In genomic region chr1:23868848-23869450, GRCh38 we compare ENCODE assay signal across 8 cellular contexts. TPM values are rescaled to one million over a fixed set of nuclear protein-coding genes. Genes with fewer than 3 reads are reported as not detected.
DNase-seq lines count a peak whose midpoint lies in the region; ATAC-seq and TF ChIP-seq lines count a peak whose summit lies in the region.

No MANE protein-coding gene starts in this region.

- H3K4me3 ChIP-seq in mucosa of rectum (ENCODE audit: low read length in 2 of 2): peak overlapping the region; percentile 76 to 81

- ATAC-seq in HG03571 (IDR thresholded peaks at IDR 0.05; ENCODE audit: unreplicated experiment) (no peak), GM21515 (IDR thresholded peaks at IDR 0.05; ENCODE audit: unreplicated experiment) (no peak)

- H3K27ac Mint-ChIP-seq in brain: peak overlapping the region in 2 of 5 experiments; percentile 61 to 84

- H3K36me3 ChIP-seq in mucosa of rectum (ENCODE audit: control insufficient read depth in 2 of 2, insufficient read depth in 2 of 2, low read length in 2 of 2): peaks cover 3 to 6% of the 10 kb centered on the region in 2 donors

- peak overlapping the region; percentile 77 to 92 (median 83) for H3K4me3 Mint-ChIP-seq in brain

- peak overlapping the region; percentile 86 for H3K9ac ChIP-seq in mucosa of rectum (ENCODE audit: low read depth in 1 of 2, low read length in 2 of 2)

- H3K4me1 Mint-ChIP-seq in brain: peaks cover 28% of the 10 kb centered on the region

- peak; percentile 73 for DNase-seq in CMK (ENCODE audit: low read depth)
- peak; percentile 62 for DNase-seq in HuH-7 (ENCODE audit: low spot score)
- no peak for DNase-seq in KG1 (lab: John Stamatoyannopoulos, UW)
- DNase-seq in stimulated activated CD4-positive, alpha-beta T cell treated with anti-CD3 and anti-CD28 coated beads, Interleukin-4, amount 100 ng/mL, for 24 hours: no peak

- H3K27ac ChIP-seq in mucosa of rectum (ENCODE audit: low read depth in 2 of 2, low read length in 2 of 2): peak overlapping the region; percentile 67 to 78

- no peak for TF ChIP-seq CTCF in brain (conservative IDR thresholded peaks at IDR 0.05)

- H3K9me3 ChIP-seq in mucosa of rectum (ENCODE audit: control insufficient read depth in 2 of 2, low read length in 2 of 2): no peaks in the 10 kb centered on the region

- peaks cover 17% of the 10 kb centered on the region for H3K36me3 Mint-ChIP-seq in brain

- no peaks in the 10 kb centered on the region for H3K27me3 ChIP-seq in mucosa of rectum (ENCODE audit: control insufficient read depth in 2 of 2, insufficient read depth in 2 of 2, low read length in 2 of 2)

- H3K9me3 Mint-ChIP-seq in brain: peaks cover 0 to 7% (median 2%) of the 10 kb centered on the region in 5 experiments

- peaks cover 7 to 23% of the 10 kb centered on the region in 2 donors for H3K4me1 ChIP-seq in mucosa of rectum (ENCODE audit: control insufficient read depth in 2 of 2, insufficient read depth in 2 of 2, low read length in 2 of 2)

- peaks cover 39% of the 10 kb centered on the region for H3K27me3 Mint-ChIP-seq in brain

RNA-seq across cellular contexts. Expression of gene FUCA1, which starts 0.9 kb away (rescaled TPM):
- polyA plus RNA-seq in brain (ENCODE audit: insufficient read depth, low read depth, low replicate concordance): 15.1 TPM

RNA-seq across cellular contexts. Expression of gene HMGCL, which starts 43.7 kb away (rescaled TPM):
- 60.1 TPM for polyA plus RNA-seq in brain (ENCODE audit: insufficient read depth, low read depth, low replicate concordance)

RNA-seq across cellular contexts. Expression of gene CNR2, which starts 44.2 kb away (rescaled TPM):
- not detected for polyA plus RNA-seq in brain (ENCODE audit: insufficient read depth, low read depth, low replicate concordance)

Comparison
In these comparisons a context has a peak if more than half of its experiments do, and no peak if none do; other contexts are left out.
1. DNase-seq: peak in CMK (single experiment) and HuH-7 (single experiment); none in KG1 (single experiment) and stimulated activated CD4-positive, alpha-beta T cell treated with anti-CD3 and anti-CD28 coated beads, Interleukin-4, amount 100 ng/mL, for 24 hours (single experiment).